In genomic region chr6:34392497-34393190, GRCh38 we compare ENCODE assay signal across 8 cellular contexts. TPM values are rescaled to one million over a fixed set of nuclear protein-coding genes. Genes with fewer than 3 reads are reported as not detected.
DNase-seq lines count a peak whose midpoint lies in the region; ATAC-seq and TF ChIP-seq lines count a peak whose summit lies in the region.

NUDT3 (minus strand) TSS chr6:34392669; CDS start chr6:34392362, 307 bp downstream.

- H3K4me3 Mint-ChIP-seq in IgD-negative memory B cell = peak within 1 kb of the TSS in 1 of 4 donors; percentile 80

- peak; percentile 75 for TF ChIP-seq CTCF in epithelial cell of proximal tubule (conservative IDR thresholded peaks at IDR 0.05; ENCODE audit: low read depth, low read length)

- peaks cover 2% of the 10 kb centered on the region for H3K36me3 Mint-ChIP-seq in IgD-negative memory B cell

- H3K27ac ChIP-seq in mucosa of rectum (ENCODE audit: low read depth in 2 of 2, low read length in 2 of 2) = peak within 1 kb of the TSS; percentile 78 to 89

- H3K27me3 Mint-ChIP-seq in IgD-negative memory B cell = no peaks in the 10 kb centered on the region

- peak; percentile 80 for ATAC-seq in GM21529 (IDR thresholded peaks at IDR 0.05; ENCODE audit: unreplicated experiment)

- no peaks in the 10 kb centered on the region for H3K9me3 ChIP-seq in mucosa of rectum (ENCODE audit: control insufficient read depth in 2 of 2, low read length in 2 of 2)

- DNase-seq in DMS153 (lab: John Stamatoyannopoulos, UW) (peak; percentile 74), OCI-M1 (lab: John Stamatoyannopoulos, UW) (peak; percentile 98), activated T-cell treated with anti-CD3 and anti-CD28 coated beads for 4 hours (peak; percentile 90), epithelial cell of proximal tubule (ENCODE audit: low read depth) (peak; percentile 33)
- peak; percentile 96 for DNase-seq in stimulated activated CD8-positive, alpha-beta memory T cell treated with anti-CD3 and anti-CD28 coated beads, Interleukin-4, amount 100 ng/mL, for 48 hours

- no peaks in the 10 kb centered on the region for H3K36me3 ChIP-seq in mucosa of rectum (ENCODE audit: control insufficient read depth in 2 of 2, insufficient read depth in 2 of 2, low read length in 2 of 2)

- peaks cover 12 to 18% (median 14%) of the 10 kb centered on the region in 3 donors for H3K4me1 Mint-ChIP-seq in IgD-negative memory B cell

- H3K4me3 ChIP-seq in epithelial cell of proximal tubule (ENCODE audit: low read depth, low read length) = peak within 1 kb of the TSS; percentile 88
- peak within 1 kb of the TSS; percentile 78 to 87 for H3K4me3 ChIP-seq in mucosa of rectum (ENCODE audit: low read length in 2 of 2)

- H3K27me3 ChIP-seq in mucosa of rectum (ENCODE audit: control insufficient read depth in 2 of 2, insufficient read depth in 2 of 2, low read length in 2 of 2) = no peaks in the 10 kb centered on the region

- peak within 1 kb of the TSS; percentile 68 to 72 for H3K9ac ChIP-seq in mucosa of rectum (ENCODE audit: low read depth in 1 of 2, low read length in 2 of 2)

- peak within 1 kb of the TSS in 2 of 3 donors; percentile 11 to 96 for H3K27ac Mint-ChIP-seq in IgD-negative memory B cell

- H3K9me3 Mint-ChIP-seq in IgD-negative memory B cell = no peaks in the 10 kb centered on the region

- H3K4me1 ChIP-seq in mucosa of rectum (ENCODE audit: control insufficient read depth in 2 of 2, insufficient read depth in 2 of 2, low read length in 2 of 2) = peaks cover 10 to 16% of the 10 kb centered on the region in 2 donors

RNA-seq across cellular contexts. Expression of gene NUDT3, which starts in this region (rescaled TPM):
- polyA plus RNA-seq in IgD-negative memory B cell = 11.2 TPM
- total RNA-seq in epithelial cell of proximal tubule = 12.9 and 16.7 TPM in 2 replicates

Comparison
In these comparisons a context has a peak if more than half of its experiments do, and no peak if none do; other contexts are left out.
1. Peak in every context shown above with its lines: DNase-seq, ATAC-seq, H3K4me3 ChIP-seq and H3K27ac ChIP-seq.
2. DNase-seq: peak in every context shown above with its lines; median percentile 98 in OCI-M1; 96 in stimulated activated CD8-positive, alpha-beta memory T cell treated with anti-CD3 and anti-CD28 coated beads, Interleukin-4, amount 100 ng/mL, for 48 hours; 90 in activated T-cell treated with anti-CD3 and anti-CD28 coated beads for 4 hours; 74 in DMS153; 33 in epithelial cell of proximal tubule.